ENCODE assay signal across 1 cellular context in genomic region chr2:112848833-112849232, GRCh38.
TF ChIP-seq lines count a peak whose summit lies in the region.

No MANE protein-coding gene starts in this region.

TF ChIP-seq in GM23338, 12 proteins besides CTCF, POLR2A, EP300 and RAD21 (continued from another document):
- no peak for TF ChIP-seq STAT1 (IDR thresholded peaks at IDR 0.05; ENCODE audit: unreplicated experiment)
- TF ChIP-seq ETS1 (IDR thresholded peaks at IDR 0.05): no peak
- TF ChIP-seq JUNB (IDR thresholded peaks at IDR 0.05; ENCODE audit: unreplicated experiment): no peak
- TF ChIP-seq EZH2 (IDR thresholded peaks at IDR 0.05; ENCODE audit: low read depth, unreplicated experiment): no peak
- TF ChIP-seq EZH2phosphoT487 (IDR thresholded peaks at IDR 0.05; ENCODE audit: unreplicated experiment): no peak
- TF ChIP-seq NANOG (IDR thresholded peaks at IDR 0.05; ENCODE audit: borderline replicate concordance): no peak
- TF ChIP-seq ZNF114 (CRISPR knock-in tag; IDR thresholded peaks at IDR 0.05): no peak
- TF ChIP-seq ZNF462 (CRISPR knock-in tag; IDR thresholded peaks at IDR 0.05): no peak
TF ChIP-seq in GM23338: peak in this region for 0.
